Comparison of ENCODE assay signal across 18 cellular contexts in the genomic region with DNA sequence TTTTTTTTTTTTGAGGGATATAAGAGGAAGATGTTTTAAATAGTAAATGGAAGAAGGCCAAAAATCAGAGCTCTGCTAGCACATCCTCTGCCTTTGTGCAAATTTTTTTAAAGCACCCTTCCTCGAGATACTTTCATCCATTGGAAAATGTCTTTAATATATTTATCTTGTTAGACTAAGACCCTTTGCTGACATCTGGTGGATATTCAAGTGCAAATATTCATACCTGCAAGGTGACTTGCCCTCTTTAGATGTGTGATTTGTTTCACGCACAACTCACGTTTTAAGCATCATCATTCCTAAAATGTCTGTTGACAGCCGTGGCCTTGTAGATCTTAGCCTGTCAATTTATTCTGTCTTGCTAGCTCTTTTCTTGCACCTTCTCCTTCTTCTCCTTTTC.
DNase-seq lines count a peak whose midpoint lies in the region; ATAC-seq, FAIRE-seq and TF ChIP-seq lines count a peak whose summit lies in the region.
"Had no signal": no experiment of that assay in that cellular context is flagged by ENCODE, and none has a peak within 500 bp of the region (broad histone marks: within the 10 kb centered on the region; RNA-seq: fewer than 3 reads in every experiment).

No MANE protein-coding gene starts in this region.

- no peaks in the 10 kb centered on the region for H3K9me2 ChIP-seq in neural cell (ENCODE audit: insufficient read depth, low read length)

- DNase-seq in DMS53 (lab: John Stamatoyannopoulos, UW) (peak; percentile 18), DMS53 treated with DMSO at 0.1 percent for 48 hours (lab: John Stamatoyannopoulos, UW; ENCODE audit: unreplicated experiment) (no peak), NAMALWA (ENCODE audit: low spot score) (peak; percentile 6), bronchial epithelial cell (ENCODE audit: low read depth) (peak; percentile 7), medulla oblongata (ENCODE audit: extremely low spot score) (no peak), upper lobe of left lung (no peak)
- DNase-seq: activated CD4-positive, alpha-beta T cell treated with anti-CD3 and anti-CD28 coated beads, Interleukin-2, amount 50 U/mL, for 48 hours; CD4-positive, alpha-beta T cell; left lung; NCI-H2029; SJCRH30 had no signal

- no peaks in the 10 kb centered on the region for H3K79me2 ChIP-seq in neural cell (replicated peaks; ENCODE audit: insufficient read depth, low read length)

- no peak overlapping the region for H2AFZ ChIP-seq in neural cell (ENCODE audit: low read depth, low read length)

- H4K20me1 ChIP-seq in neural cell (ENCODE audit: insufficient read depth): no peaks in the 10 kb centered on the region

- FAIRE-seq in bronchial epithelial cell (lab: Jason Lieb, UNC): no peak
- FAIRE-seq: colon, GM12891, K562, TTC549 had no signal

- H3K9me3 ChIP-seq in neural cell (ENCODE audit: low read length) (no peaks in the 10 kb centered on the region), upper lobe of left lung (no peaks in the 10 kb centered on the region)
- H3K9me3 ChIP-seq: left lung, prostate gland, SJCRH30 had no signal

- H3K4me3 ChIP-seq in bronchial epithelial cell (ENCODE audit: low read depth, low read length) (no peak overlapping the region), neural cell (ENCODE audit: low read length) (no peak overlapping the region), upper lobe of left lung (no peak overlapping the region)
- H3K4me3 ChIP-seq: K562, left lung, prostate gland, SJCRH30 had no signal

- TF ChIP-seq RAD21 in neural cell (conservative IDR thresholded peaks at IDR 0.05): peak; percentile 88

- H3K4me2 ChIP-seq in neural cell (ENCODE audit: low read length): no peak overlapping the region

- TF ChIP-seq EP300 in neural cell (conservative IDR thresholded peaks at IDR 0.05; ENCODE audit: poor library complexity, severe bottlenecking) (no peak), upper lobe of left lung (IDR thresholded peaks at IDR 0.05) (no peak)

- H3K27me3 ChIP-seq in bronchial epithelial cell (ENCODE audit: control insufficient read depth, insufficient read depth, low read length) (peaks cover 2% of the 10 kb centered on the region), neural cell (ENCODE audit: insufficient read depth, low read depth, low read length) (no peaks in the 10 kb centered on the region), upper lobe of left lung (no peaks in the 10 kb centered on the region)

- ATAC-seq in HG03159 (IDR thresholded peaks at IDR 0.05; ENCODE audit: unreplicated experiment): no peak
- no peak for ATAC-seq in upper lobe of left lung (ENCODE audit: low FRiP score in 2 of 2)
- ATAC-seq: K562, left lung had no signal

- H3K4me1 ChIP-seq in upper lobe of left lung: no peaks in the 10 kb centered on the region
- H3K4me1 ChIP-seq: left lung, prostate gland, SJCRH30 had no signal

- WGBS in upper lobe of left lung, 2 donors: 69 to 76% methylated on average over 4 of the region's 4 CpGs

- no peak for TF ChIP-seq POLR2A in upper lobe of left lung (IDR thresholded peaks at IDR 0.05)

- H3F3A ChIP-seq in neural cell (ENCODE audit: insufficient read depth, low read length, poor library complexity, severe bottlenecking): no peaks in the 10 kb centered on the region

- no peak overlapping the region for H3K27ac ChIP-seq in neural cell (ENCODE audit: low read length)
- no peak overlapping the region for H3K27ac ChIP-seq in upper lobe of left lung
- H3K27ac ChIP-seq: left lung, prostate gland, SJCRH30 had no signal

- TF ChIP-seq CTCF in bronchial epithelial cell (IDR thresholded peaks at IDR 0.05; ENCODE audit: insufficient read depth, low read length, severe bottlenecking) (no peak), neural cell (IDR thresholded peaks at IDR 0.05; ENCODE audit: poor library complexity, severe bottlenecking) (peak; percentile 80), upper lobe of left lung (IDR thresholded peaks at IDR 0.05) (no peak)

- no peak overlapping the region for H3K9ac ChIP-seq in neural cell (ENCODE audit: low read length)

- H3K36me3 ChIP-seq in bronchial epithelial cell (ENCODE audit: control insufficient read depth, insufficient read depth, low read length) (no peaks in the 10 kb centered on the region), neural cell (ENCODE audit: insufficient read depth, low read length) (no peaks in the 10 kb centered on the region), upper lobe of left lung (no peaks in the 10 kb centered on the region)
- H3K36me3 ChIP-seq: left lung, prostate gland, SJCRH30 had no signal

TF ChIP-seq in neural cell, 6 proteins besides CTCF, POLR2A, EP300 and RAD21:
- TF ChIP-seq SMC3 (conservative IDR thresholded peaks at IDR 0.05; ENCODE audit: poor library complexity): peak; percentile 93
- TF ChIP-seq EZH2 (IDR thresholded peaks at IDR 0.05; ENCODE audit: borderline replicate concordance, insufficient read depth, low read length, poor library complexity, severe bottlenecking): no peak
- TF ChIP-seq POLR2AphosphoS5 (IDR thresholded peaks at IDR 0.05): no peak

Comparison
In these comparisons a context has a peak if more than half of its experiments do, and no peak if none do; other contexts are left out.
1. DNase-seq: peak in DMS53 (single experiment), NAMALWA (single experiment) and bronchial epithelial cell (single experiment); none in DMS53 treated with DMSO at 0.1 percent for 48 hours (single experiment), medulla oblongata (single experiment) and upper lobe of left lung (0 of 2).